ENCODE assay signal across 1 cellular context in genomic region chr1:94038511-94038910, GRCh38.
TF ChIP-seq lines count a peak whose summit lies in the region.

No MANE protein-coding gene starts in this region.

TF ChIP-seq in WTC11, 78 proteins besides CTCF, POLR2A, EP300 and RAD21 (continued from another document):
- TF ChIP-seq E2F4 (CRISPR knock-in tag; IDR thresholded peaks at IDR 0.05; ENCODE audit: borderline replicate concordance, low read depth) (no peak), RELA (CRISPR knock-in tag; IDR thresholded peaks at IDR 0.05; ENCODE audit: borderline replicate concordance) (no peak), MXD4 (CRISPR knock-in tag; IDR thresholded peaks at IDR 0.05; ENCODE audit: borderline replicate concordance) (no peak), E2F1 (CRISPR knock-in tag; IDR thresholded peaks at IDR 0.05) (no peak), NFE2L1 (CRISPR knock-in tag; IDR thresholded peaks at IDR 0.05) (no peak), TCF7 (CRISPR knock-in tag; IDR thresholded peaks at IDR 0.05; ENCODE audit: low read depth) (no peak), ATF6 (CRISPR knock-in tag; IDR thresholded peaks at IDR 0.05) (no peak), ZNF425 (CRISPR knock-in tag; conservative IDR thresholded peaks at IDR 0.05) (no peak), FOXJ3 (CRISPR knock-in tag; IDR thresholded peaks at IDR 0.05; ENCODE audit: borderline replicate concordance) (no peak), ZNF671 (CRISPR knock-in tag; IDR thresholded peaks at IDR 0.05) (no peak), USF2 (CRISPR knock-in tag; IDR thresholded peaks at IDR 0.05) (no peak), MLX (CRISPR knock-in tag; IDR thresholded peaks at IDR 0.05) (no peak), ZNF423 (CRISPR knock-in tag; IDR thresholded peaks at IDR 0.05) (no peak), RORB (CRISPR knock-in tag; IDR thresholded peaks at IDR 0.05) (no peak), MAX (CRISPR knock-in tag; IDR thresholded peaks at IDR 0.05) (no peak)
